In the genomic region with DNA sequence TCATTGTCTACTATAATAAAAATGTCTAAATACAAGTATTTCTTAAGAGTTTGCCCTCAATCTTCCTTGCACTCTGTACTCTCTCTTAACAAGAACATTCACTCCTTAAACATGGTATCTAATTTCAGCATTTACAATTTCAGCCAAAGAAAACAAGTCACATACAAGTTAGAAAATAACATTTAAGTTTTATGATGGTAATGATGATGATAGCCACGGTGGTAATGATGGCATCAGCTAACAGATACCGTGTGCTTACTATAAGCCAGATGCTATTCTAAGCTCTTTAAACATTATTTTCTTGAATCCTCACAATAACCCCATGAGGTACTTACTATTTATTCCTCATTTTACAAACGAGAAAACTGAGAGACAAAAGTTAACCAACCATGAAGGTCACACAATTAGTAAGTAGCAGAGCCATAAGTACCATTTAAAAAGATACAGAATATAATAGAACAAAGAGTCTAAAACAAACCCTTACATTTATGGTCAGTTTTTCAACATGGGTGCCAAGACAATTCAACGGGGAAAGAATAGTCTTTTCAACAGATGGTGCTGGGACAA, we compare ENCODE assay signal across 22 cellular contexts. TPM values are rescaled to one million over a fixed set of nuclear protein-coding genes. Genes with fewer than 3 reads are reported as not detected.
"Had no signal": no experiment of that assay in that cellular context is flagged by ENCODE, and none has a peak within 500 bp of the region (broad histone marks: within the 10 kb centered on the region; RNA-seq: fewer than 3 reads in every experiment).

No MANE protein-coding gene starts in this region.

- H3K27me3 ChIP-seq: ascending aorta had no signal

- DNase-seq: activated CD4-positive, alpha-beta memory T cell treated with anti-CD3 and anti-CD28 coated beads for 36 hours; activated CD4-positive, alpha-beta T cell treated with anti-CD3 and anti-CD28 coated beads, Interleukin-2, amount 10 ng/mL, durations not matched to agents 7 days and 5 days; activated CD4-positive, CD25-positive, alpha-beta regulatory T cell; activated CD8-positive, alpha-beta memory T cell treated with anti-CD3 and anti-CD28 coated beads for 24 hours; activated effector memory CD4-positive, alpha-beta T cell treated with anti-CD3 and anti-CD28 coated beads, Interleukin-2, amount 50 U/mL, for 16 hours; activated naive CD4-positive, alpha-beta T cell treated with Interleukin-2 at 50 U/mL for 16 hours; activated naive CD8-positive, alpha-beta T cell treated with anti-CD3 and anti-CD28 coated beads, Interleukin-2, amount 50 U/mL, for 24 hours; activated T-cell treated with anti-CD3 and anti-CD28 coated beads, Interleukin-2, amount 50 U/mL, for 4 hours; amniotic stem cell; Kasumi-1; KBM-7; NCI-H1417; NCI-H1694; NCI-H2081 treated with DMSO at 0.1 percent for 48 hours; NCI-H526; SIG-M5; T-helper 1 cell had no signal

- H3K4me1 ChIP-seq: ascending aorta had no signal

- H3K4me3 ChIP-seq: ascending aorta had no signal

- ATAC-seq: activated naive CD4-positive, alpha-beta T cell treated with anti-CD3 and anti-CD28 coated beads, Interleukin-2, amount 50 U/mL, for 72 hours; activated naive CD8-positive, alpha-beta T cell treated with anti-CD3 and anti-CD28 coated beads, Interleukin-2, amount 50 U/mL, for 24 hours; activated T-cell treated with anti-CD3 and anti-CD28 coated beads, Interleukin-2, amount 50 U/mL, for 4 hours had no signal

- H3K9me3 ChIP-seq: ascending aorta had no signal

- H3K27ac ChIP-seq: ascending aorta, VCaP had no signal

RNA-seq across cellular contexts. Expression of gene SIDT1, which starts 24.8 kb away (rescaled TPM):
- total RNA-seq: ascending aorta, NCI-H460, RPMI7951 had no signal
